Comparison of ENCODE assay signal across 1 cellular context in genomic region chr1:156452863-156453262, GRCh38.
TF ChIP-seq lines count a peak whose summit lies in the region.

No MANE protein-coding gene starts in this region.

TF ChIP-seq in K562, 482 proteins besides CTCF, POLR2A, EP300 and RAD21 (continued from another document):
- TF ChIP-seq RBM14 (IDR thresholded peaks at IDR 0.05; ENCODE audit: borderline replicate concordance, insufficient read depth, low read depth, low read length) (no peak), NBN (IDR thresholded peaks at IDR 0.05; ENCODE audit: low read depth) (no peak), CEBPG (CRISPR knock-in tag; IDR thresholded peaks at IDR 0.05) (no peak), CEBPG (tag; conservative IDR thresholded peaks at IDR 0.05 in 1 of 2, IDR thresholded peaks at IDR 0.05 in 1 of 2) (peak; percentile 34 to 53; a peak in 3 of 4 replicates), EZH2 (IDR thresholded peaks at IDR 0.05; ENCODE audit: borderline replicate concordance, low read depth, low read length) (no peak), SETDB1 (IDR thresholded peaks at IDR 0.05; ENCODE audit: low read length) (no peak)
